27 cellular contexts compared by ENCODE assay signal in the genomic region with DNA sequence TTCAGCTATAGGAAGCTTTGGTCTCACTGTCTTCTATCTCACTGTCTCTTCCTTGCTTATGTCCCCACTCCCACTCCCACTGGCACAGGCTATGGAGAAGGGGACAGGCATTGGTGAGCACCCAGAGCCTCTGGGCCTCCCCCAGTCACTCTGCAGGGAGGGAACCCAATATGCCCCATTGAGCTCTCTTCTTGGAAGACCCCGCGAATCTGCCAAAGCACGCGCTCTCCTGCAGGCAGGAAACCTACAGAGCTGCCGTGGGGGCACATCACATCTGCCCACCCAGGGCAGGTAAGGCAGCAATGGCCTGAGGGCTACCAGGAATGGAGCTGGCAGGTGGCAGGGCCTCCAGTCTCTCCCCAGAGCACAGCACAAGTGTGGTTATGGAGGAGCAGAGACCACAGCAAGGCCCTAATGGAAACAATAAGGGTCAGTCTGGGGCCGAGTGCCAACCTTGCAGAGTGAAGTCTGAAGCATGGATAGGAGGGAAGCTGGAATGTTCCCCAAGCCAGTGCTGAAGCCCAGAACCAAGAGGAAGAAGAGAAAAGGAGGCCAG.
"Had no signal": no experiment of that assay in that cellular context is flagged by ENCODE, and none has a peak within 500 bp of the region (broad histone marks: within the 10 kb centered on the region; RNA-seq: fewer than 3 reads in every experiment).

No MANE protein-coding gene starts in this region.

- H3K4me3 Mint-ChIP-seq: mesothelial cell of epicardium; naive B cell; natural killer cell; nephron progenitor cell; neural progenitor cell; stimulated activated memory B cell treated with anti-CD40 and anti-IgM and Interleukin-4, amounts not matched to agents 10 μg/mL and 1 μg/mL and 100 μg/mL, for 72 hours; stimulated activated naive CD8-positive, alpha-beta T cell treated with anti-CD3 and anti-CD28 coated beads, Interleukin-15, amount 100 ng/mL, for 72 hours; type B pancreatic cell had no signal

- ATAC-seq: left colon; left lung; lower lobe of right lung; natural killer cell; right lobe of liver; stimulated activated memory B cell treated with anti-CD40 and anti-IgM and Interleukin-4, amounts not matched to agents 10 μg/mL and 1 μg/mL and 100 μg/mL, for 72 hours had no signal

- H3K4me1 Mint-ChIP-seq: mesothelial cell of epicardium; natural killer cell; neural progenitor cell; stimulated activated memory B cell treated with anti-CD40 and anti-IgM and Interleukin-4, amounts not matched to agents 10 μg/mL and 1 μg/mL and 100 μg/mL, for 72 hours; stimulated activated naive CD8-positive, alpha-beta T cell treated with anti-CD3 and anti-CD28 coated beads, Interleukin-15, amount 100 ng/mL, for 72 hours had no signal

- DNase-seq: kidney; left colon; left lung; lower lobe of right lung; mesendoderm; naive B cell; natural killer cell; nephron progenitor cell; right lobe of liver; stimulated activated CD4-positive, alpha-beta T cell treated with anti-CD3 and anti-CD28 coated beads, Interleukin-1b, Interleukin-23, amount 100 ng/mL, for 48 hours; stimulated activated CD4-positive, alpha-beta T cell treated with anti-CD3 and anti-CD28 coated beads, Interleukin-2, amount 100 ng/mL, for 48 hours; stimulated activated CD4-positive, alpha-beta T cell treated with anti-CD3 and anti-CD28 coated beads, Interleukin-4, amount 100 ng/mL, for 4 hours; stimulated activated CD8-positive, alpha-beta memory T cell treated with anti-CD3 and anti-CD28 coated beads, Interleukin-4, amount 100 ng/mL, for 48 hours; stimulated activated naive CD4-positive, alpha-beta T cell treated with Interleukin-2 at 50 U/mL for 16 hours; stimulated activated naive CD8-positive, alpha-beta T cell treated with anti-CD3 and anti-CD28 coated beads, Interleukin-15, amount 100 ng/mL, for 72 hours; substantia nigra; uterus had no signal

- H3K9me3 ChIP-seq: lower lobe of right lung, right atrium auricular region, right lobe of liver, tibial nerve, uterus had no signal

- H3K27ac ChIP-seq: hepatocyte, left lung, lower lobe of right lung, neural progenitor cell, parathyroid adenoma, right atrium auricular region, right lobe of liver, tibial nerve, uterus had no signal

- H3K4me1 ChIP-seq: left lung, lower lobe of right lung, neural progenitor cell, parathyroid adenoma, right atrium auricular region, right lobe of liver, tibial nerve, uterus had no signal

- H3K36me3 Mint-ChIP-seq: mesothelial cell of epicardium; naive B cell; natural killer cell; neural progenitor cell; stimulated activated memory B cell treated with anti-CD40 and anti-IgM and Interleukin-4, amounts not matched to agents 10 μg/mL and 1 μg/mL and 100 μg/mL, for 72 hours; type B pancreatic cell had no signal

- H3K4me3 ChIP-seq: hepatocyte, left lung, lower lobe of right lung, neural progenitor cell, right atrium auricular region, right lobe of liver, smooth muscle cell, tibial nerve, uterus had no signal

- H3K36me3 ChIP-seq: left lung, lower lobe of right lung, neural progenitor cell, right atrium auricular region, right lobe of liver, tibial nerve, uterus had no signal

- H3K9me3 Mint-ChIP-seq: mesothelial cell of epicardium; naive B cell; natural killer cell; stimulated activated memory B cell treated with anti-CD40 and anti-IgM and Interleukin-4, amounts not matched to agents 10 μg/mL and 1 μg/mL and 100 μg/mL, for 72 hours; type B pancreatic cell had no signal

- H3K27me3 ChIP-seq: hepatocyte, left lung, neural progenitor cell, right atrium auricular region, right lobe of liver, tibial nerve, uterus had no signal

- H3K27ac Mint-ChIP-seq: mesothelial cell of epicardium; naive B cell; natural killer cell; nephron progenitor cell; progenitor cell of endocrine pancreas; stimulated activated memory B cell treated with anti-CD40 and anti-IgM and Interleukin-4, amounts not matched to agents 10 μg/mL and 1 μg/mL and 100 μg/mL, for 72 hours; type B pancreatic cell had no signal

- H3K27me3 Mint-ChIP-seq: stimulated activated memory B cell treated with anti-CD40 and anti-IgM and Interleukin-4, amounts not matched to agents 10 μg/mL and 1 μg/mL and 100 μg/mL, for 72 hours; type B pancreatic cell had no signal
